24 cellular contexts compared by ENCODE assay signal in the genomic region with DNA sequence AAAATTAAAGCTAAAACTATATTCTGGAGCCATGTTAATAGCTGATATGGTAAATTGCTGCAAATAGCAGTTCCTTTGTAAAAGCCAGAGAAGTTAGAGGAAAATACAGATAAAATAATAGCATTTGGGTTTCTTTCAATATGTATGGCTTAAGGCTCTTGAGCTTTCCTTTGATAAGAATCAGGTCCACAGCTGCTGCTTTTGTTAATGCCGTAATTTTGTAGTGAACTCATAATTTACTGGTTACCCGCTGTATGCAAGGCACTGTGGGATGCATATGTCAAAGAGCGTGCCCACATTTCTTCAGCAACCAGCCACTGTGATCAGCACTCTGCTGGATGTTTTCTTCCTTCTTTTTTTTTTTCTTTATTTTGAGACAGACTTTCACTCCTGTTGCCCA.
"Had no signal": no experiment of that assay in that cellular context is flagged by ENCODE, and none has a peak within 500 bp of the region (broad histone marks: within the 10 kb centered on the region; RNA-seq: fewer than 3 reads in every experiment).

No MANE protein-coding gene starts in this region.

- H3K27ac Mint-ChIP-seq: mesothelial cell of epicardium; naive thymus-derived CD4-positive, alpha-beta T cell; neural progenitor cell; progenitor cell of endocrine pancreas; stimulated activated naive B cell treated with anti-CD40 and anti-IgM and Interleukin-4, amounts not matched to agents 10 μg/mL and 1 μg/mL and 100 μg/mL, for 72 hours; stimulated activated naive CD8-positive, alpha-beta T cell treated with anti-CD3 and anti-CD28 coated beads, Interleukin-15, Interleukin-2, amounts not matched to agents 100 ng/mL and 50 ng/mL, for 24 hours had no signal

- H3K27ac ChIP-seq: esophagus muscularis mucosa, foreskin keratinocyte, gastroesophageal sphincter, heart left ventricle, hepatocyte, neural progenitor cell, parathyroid adenoma, right lobe of liver, transverse colon, upper lobe of right lung, uterus had no signal

- H3K36me3 Mint-ChIP-seq: mesothelial cell of epicardium; naive thymus-derived CD4-positive, alpha-beta T cell; neural progenitor cell had no signal

- H3K27me3 ChIP-seq: esophagus muscularis mucosa, foreskin keratinocyte, gastroesophageal sphincter, heart left ventricle, hepatocyte, right lobe of liver, transverse colon, upper lobe of right lung, uterus had no signal

- H3K9me3 Mint-ChIP-seq: naive thymus-derived CD4-positive, alpha-beta T cell; nephron; neural progenitor cell; stimulated activated naive CD8-positive, alpha-beta T cell treated with anti-CD3 and anti-CD28 coated beads, Interleukin-15, Interleukin-2, amounts not matched to agents 100 ng/mL and 50 ng/mL, for 24 hours had no signal

- DNase-seq: dermis blood vessel endothelial cell; effector memory CD4-positive, alpha-beta T cell; foreskin keratinocyte; heart left ventricle; kidney; mesenchymal stem cell; naive thymus-derived CD4-positive, alpha-beta T cell; right lobe of liver; small intestine; stimulated activated CD4-positive, alpha-beta T cell treated with anti-CD3 and anti-CD28 coated beads, Interleukin-15, amount 100 ng/mL, for 24 hours; stimulated activated CD4-positive, alpha-beta T cell treated with anti-CD3 and anti-CD28 coated beads, Interleukin-2, amount 100 ng/mL, for 48 hours; stimulated activated naive B cell treated with anti-CD40 and anti-IgM and Interleukin-4, amounts not matched to agents 10 μg/mL and 1 μg/mL and 100 μg/mL, for 72 hours; transverse colon; upper lobe of right lung; uterus had no signal

- H3K27me3 Mint-ChIP-seq: progenitor cell of endocrine pancreas; stimulated activated naive B cell treated with anti-CD40 and anti-IgM and Interleukin-4, amounts not matched to agents 10 μg/mL and 1 μg/mL and 100 μg/mL, for 72 hours had no signal

- H3K4me3 Mint-ChIP-seq: mesothelial cell of epicardium; naive thymus-derived CD4-positive, alpha-beta T cell; nephron; neural progenitor cell; stimulated activated naive B cell treated with anti-CD40 and anti-IgM and Interleukin-4, amounts not matched to agents 10 μg/mL and 1 μg/mL and 100 μg/mL, for 72 hours; stimulated activated naive CD8-positive, alpha-beta T cell treated with anti-CD3 and anti-CD28 coated beads, Interleukin-15, Interleukin-2, amounts not matched to agents 100 ng/mL and 50 ng/mL, for 24 hours had no signal

- H3K9me3 ChIP-seq: esophagus muscularis mucosa, gastroesophageal sphincter, heart left ventricle, right lobe of liver, transverse colon, upper lobe of right lung, uterus had no signal

- H3K36me3 ChIP-seq: esophagus muscularis mucosa, gastroesophageal sphincter, heart left ventricle, neural progenitor cell, right lobe of liver, transverse colon, upper lobe of right lung, uterus had no signal

- H3K4me1 ChIP-seq: upper lobe of right lung had no signal

- H3K4me3 ChIP-seq: esophagus muscularis mucosa, gastroesophageal sphincter, heart left ventricle, hepatocyte, neural progenitor cell, right lobe of liver, transverse colon, upper lobe of right lung, uterus had no signal
